Comparison of ENCODE assay signal across 8 cellular contexts in genomic region chr15:83208357-83208661, GRCh38. TPM values are rescaled to one million over a fixed set of nuclear protein-coding genes. Genes with fewer than 3 reads are reported as not detected.
DNase-seq lines count a peak whose midpoint lies in the region; ATAC-seq, FAIRE-seq and TF ChIP-seq lines count a peak whose summit lies in the region.

No MANE protein-coding gene starts in this region.

- H3K27me3 ChIP-seq in astrocyte (ENCODE audit: insufficient read depth, low read length) = no peaks in the 10 kb centered on the region
- peaks cover 5% of the 10 kb centered on the region for H3K27me3 ChIP-seq in upper lobe of right lung

- H3K9ac ChIP-seq in astrocyte (ENCODE audit: low read length) = peak overlapping the region; percentile 88

- POLR2A ChIA-PET in activated naive CD8-positive, alpha-beta T cell treated with anti-CD3 and anti-CD28 coated beads, Interleukin-2, amount 10 ng/mL, durations not matched to agents 7 days and 5 days (lab: Charles Lee) = interaction anchor here (0.8 to 1.9 kb wide), 6 partner anchors 43 to 668 kb away, joined by 3 to 6 read pairs (median 4); partner anchors contain the start of genes C15orf40 and RPS17

- peaks cover 8% of the 10 kb centered on the region for H3K4me1 Mint-ChIP-seq in activated naive CD8-positive, alpha-beta T cell treated with anti-CD3 and anti-CD28 coated beads, Interleukin-2, amount 10 ng/mL, durations not matched to agents 7 days and 5 days
- peaks cover 10% of the 10 kb centered on the region for H3K4me1 Mint-ChIP-seq in activated naive CD8-positive, alpha-beta T cell treated with anti-CD3 and anti-CD28 coated beads, Interleukin-2, amount 50 U/mL, for 24 hours
- H3K4me1 Mint-ChIP-seq in astrocyte (ENCODE audit: low read depth, unreplicated experiment) = peaks cover 10% of the 10 kb centered on the region

- H3K4me3 ChIP-seq in astrocyte (ENCODE audit: insufficient read depth, low read depth, low read length) = peak overlapping the region; percentile 59
- peak overlapping the region; percentile 84 for H3K4me3 ChIP-seq in upper lobe of right lung

- peak overlapping the region; percentile 73 for H3K27ac Mint-ChIP-seq in activated naive CD8-positive, alpha-beta T cell treated with anti-CD3 and anti-CD28 coated beads, Interleukin-2, amount 10 ng/mL, durations not matched to agents 7 days and 5 days
- H3K27ac Mint-ChIP-seq in activated naive CD8-positive, alpha-beta T cell treated with anti-CD3 and anti-CD28 coated beads, Interleukin-2, amount 50 U/mL, for 24 hours = no peak overlapping the region
- H3K27ac Mint-ChIP-seq in astrocyte (ENCODE audit: unreplicated experiment) = no peak overlapping the region

- H3K36me3 ChIP-seq in astrocyte (ENCODE audit: insufficient read depth, low read length) (no peaks in the 10 kb centered on the region), upper lobe of right lung (no peaks in the 10 kb centered on the region)

- H3K4me1 ChIP-seq in astrocyte (ENCODE audit: insufficient read depth, low read length) = peaks cover 12% of the 10 kb centered on the region
- peaks cover 11% of the 10 kb centered on the region for H3K4me1 ChIP-seq in upper lobe of right lung

- no peak for FAIRE-seq in astrocyte (lab: Jason Lieb, UNC)

- H3K27me3 Mint-ChIP-seq in activated naive CD8-positive, alpha-beta T cell treated with anti-CD3 and anti-CD28 coated beads, Interleukin-2, amount 10 ng/mL, durations not matched to agents 7 days and 5 days = peaks cover 18% of the 10 kb centered on the region
- H3K27me3 Mint-ChIP-seq in activated naive CD8-positive, alpha-beta T cell treated with anti-CD3 and anti-CD28 coated beads, Interleukin-2, amount 50 U/mL, for 24 hours = peaks cover 30% of the 10 kb centered on the region
- H3K27me3 Mint-ChIP-seq in astrocyte (ENCODE audit: low read depth, unreplicated experiment) = no peaks in the 10 kb centered on the region

- no peak overlapping the region for H3K4me3 Mint-ChIP-seq in activated naive CD8-positive, alpha-beta T cell treated with anti-CD3 and anti-CD28 coated beads, Interleukin-2, amount 10 ng/mL, durations not matched to agents 7 days and 5 days
- H3K4me3 Mint-ChIP-seq in activated naive CD8-positive, alpha-beta T cell treated with anti-CD3 and anti-CD28 coated beads, Interleukin-2, amount 50 U/mL, for 24 hours = no peak overlapping the region
- no peak overlapping the region for H3K4me3 Mint-ChIP-seq in astrocyte (ENCODE audit: unreplicated experiment)

- TF ChIP-seq CTCF in astrocyte (IDR thresholded peaks at IDR 0.05; ENCODE audit: insufficient read depth, low read depth, low read length) (no peak), upper lobe of right lung (IDR thresholded peaks at IDR 0.05) (no peak)

- DNase-seq in activated naive CD8-positive, alpha-beta T cell treated with anti-CD3 and anti-CD28 coated beads, Interleukin-2, amount 10 ng/mL, durations not matched to agents 7 days and 5 days = no peak
- no peak for DNase-seq in activated naive CD8-positive, alpha-beta T cell treated with anti-CD3 and anti-CD28 coated beads, Interleukin-2, amount 50 U/mL, for 24 hours
- DNase-seq in astrocyte (ENCODE audit: low read depth) (no peak), kidney tubule cell (ENCODE audit: low spot score) (peak; percentile 30), upper lobe of right lung (no peak), activated T-cell treated with anti-CD3 and anti-CD28 coated beads for 4 hours (no peak)
- DNase-seq in activated CD4-positive, alpha-beta T cell treated with anti-CD3 and anti-CD28 coated beads, Interleukin-2, amount 50 U/mL, for 4 hours = no peak

- no peak for ATAC-seq in activated naive CD8-positive, alpha-beta T cell treated with anti-CD3 and anti-CD28 coated beads, Interleukin-2, amount 10 ng/mL, durations not matched to agents 7 days and 5 days (ENCODE audit: low read depth)
- no peak for ATAC-seq in activated naive CD8-positive, alpha-beta T cell treated with anti-CD3 and anti-CD28 coated beads, Interleukin-2, amount 50 U/mL, for 24 hours
- no peak for ATAC-seq in upper lobe of right lung
- ATAC-seq in GM21619 (IDR thresholded peaks at IDR 0.05; ENCODE audit: unreplicated experiment) = no peak

- peaks cover 40% of the 10 kb centered on the region for H3K79me2 ChIP-seq in astrocyte (ENCODE audit: insufficient read depth, low read length)

- peak overlapping the region; percentile 89 for H3K4me2 ChIP-seq in astrocyte (ENCODE audit: low read length)

- no peaks in the 10 kb centered on the region for H3K9me3 ChIP-seq in astrocyte (ENCODE audit: insufficient read depth, low read depth, low read length)
- H3K9me3 ChIP-seq in upper lobe of right lung = no peaks in the 10 kb centered on the region

- peak overlapping the region; percentile 77 for H2AFZ ChIP-seq in astrocyte (ENCODE audit: low read depth, low read length)

- peaks cover 16% of the 10 kb centered on the region for H4K20me1 ChIP-seq in astrocyte (ENCODE audit: insufficient read depth, low read length)

- H3K27ac ChIP-seq in astrocyte (ENCODE audit: low read depth, low read length) (no peak overlapping the region), upper lobe of right lung (peak overlapping the region; percentile 14)

- intact Hi-C loops in upper lobe of right lung (cut with DNase I) = no loop called here

- peaks cover 5% of the 10 kb centered on the region for H3K36me3 Mint-ChIP-seq in activated naive CD8-positive, alpha-beta T cell treated with anti-CD3 and anti-CD28 coated beads, Interleukin-2, amount 10 ng/mL, durations not matched to agents 7 days and 5 days
- peaks cover 5% of the 10 kb centered on the region for H3K36me3 Mint-ChIP-seq in activated naive CD8-positive, alpha-beta T cell treated with anti-CD3 and anti-CD28 coated beads, Interleukin-2, amount 50 U/mL, for 24 hours (ENCODE audit: low read depth)
- H3K36me3 Mint-ChIP-seq in astrocyte (ENCODE audit: low read depth, unreplicated experiment) = peaks cover 3% of the 10 kb centered on the region

- H3K9me3 Mint-ChIP-seq in activated naive CD8-positive, alpha-beta T cell treated with anti-CD3 and anti-CD28 coated beads, Interleukin-2, amount 10 ng/mL, durations not matched to agents 7 days and 5 days = no peaks in the 10 kb centered on the region
- no peaks in the 10 kb centered on the region for H3K9me3 Mint-ChIP-seq in activated naive CD8-positive, alpha-beta T cell treated with anti-CD3 and anti-CD28 coated beads, Interleukin-2, amount 50 U/mL, for 24 hours
- peaks cover 2% of the 10 kb centered on the region for H3K9me3 Mint-ChIP-seq in astrocyte (ENCODE audit: unreplicated experiment)

RNA-seq across cellular contexts. Expression of gene HDGFL3, which starts 0.7 kb away (rescaled TPM):
- 10 to 100 TPM; 26.6 to 29.0 TPM for total RNA-seq in activated naive CD8-positive, alpha-beta T cell treated with anti-CD3 and anti-CD28 coated beads, Interleukin-2, amount 10 ng/mL, durations not matched to agents 7 days and 5 days
- 72.9 and 91.9 TPM in 2 replicates for total RNA-seq in astrocyte
- 40.3 TPM for total RNA-seq in upper lobe of right lung
